19 cellular contexts compared by ENCODE assay signal in genomic region chr7:56110611-56111010, GRCh38. TPM values are rescaled to one million over a fixed set of nuclear protein-coding genes. Genes with fewer than 3 reads are reported as not detected.
DNase-seq lines count a peak whose midpoint lies in the region; ATAC-seq, FAIRE-seq and TF ChIP-seq lines count a peak whose summit lies in the region.
"Had no signal": no experiment of that assay in that cellular context is flagged by ENCODE, and none has a peak within 500 bp of the region (broad histone marks: within the 10 kb centered on the region; RNA-seq: fewer than 3 reads in every experiment).

No MANE protein-coding gene starts in this region.

- peaks cover 12% of the 10 kb centered on the region for H3K9me3 ChIP-seq in K562 (replicated peaks; ENCODE audit: control insufficient read depth, insufficient read depth, low read depth, low read length)
- H3K9me3 ChIP-seq: SJCRH30 had no signal

- TF ChIP-seq CTCF in K562 (IDR thresholded peaks at IDR 0.05 in 2 of 3, conservative IDR thresholded peaks at IDR 0.05 in 1 of 3; ENCODE audit: insufficient read depth in 2 of 3, low read depth in 1 of 3, low read length in 3 of 3) = no peak

- peaks cover 1 to 8% of the 10 kb centered on the region in 2 donors for H3K9me3 Mint-ChIP-seq in activated T-cell treated with anti-CD3 and anti-CD28 coated beads, Interleukin-2, amount 50 U/mL, for 72 hours
- H3K9me3 Mint-ChIP-seq in activated T-helper 2 cell treated with anti-CD3 and anti-CD28 coated beads, Interferon-gamma antibody, Interleukin-2, Interleukin-4, amounts not matched to agents 10 μg/mL and 5 μg/mL and 100 μg/mL, durations not matched to agents 14 hours and 24 hours and 36 hours = peaks cover 16% of the 10 kb centered on the region
- H3K9me3 Mint-ChIP-seq: HFFc6 had no signal

- no peak overlapping the region for H3K4me2 ChIP-seq in K562 (ENCODE audit: insufficient read depth, low read length)

- FAIRE-seq in K562 (lab: Jason Lieb, UNC) (no peak), HTR-8/SVneo (lab: Jason Lieb, UNC) (no peak)

- no peak overlapping the region for H3K9ac ChIP-seq in K562 (ENCODE audit: insufficient read depth in 1 of 2, low read depth in 2 of 2, low read length in 2 of 2)

- 11% methylated on average over 1 of the region's 1 CpG for WGBS in K562 (ENCODE audit: insufficient coverage, low coverage, missing lambda C conversion rate)

- no peak for TF ChIP-seq RAD21 in K562 (CRISPR knock-in tag; conservative IDR thresholded peaks at IDR 0.05 in 1 of 2, IDR thresholded peaks at IDR 0.05 in 1 of 2)

- POLR2A ChIA-PET in K562 (lab: Yijun Ruan, JAX) = no interaction called here

- DNase-seq in DMS153 (lab: John Stamatoyannopoulos, UW) (peak; percentile 7), DMS153 treated with DMSO at 0.1 percent for 48 hours (lab: John Stamatoyannopoulos, UW; ENCODE audit: unreplicated experiment) (no peak), activated T-cell treated with anti-CD3 and anti-CD28 coated beads for 4 hours (no peak), NCI-H510A (lab: John Stamatoyannopoulos, UW) (peak; percentile 69), K562 (ENCODE audit: extremely low read depth in 1 of 4, low spot score in 3 of 4) (peak in 1 of 4 experiments; percentile 23), HTR-8/SVneo (ENCODE audit: insufficient read length, low spot score) (no peak)
- peak; percentile 21 for DNase-seq in activated T-cell treated with anti-CD3 and anti-CD28 coated beads, Interleukin-2, amount 50 U/mL, for 72 hours
- no peak for DNase-seq in activated T-helper 2 cell treated with anti-CD3 and anti-CD28 coated beads, Interferon-gamma antibody, Interleukin-2, Interleukin-4, amounts not matched to agents 10 μg/mL and 5 μg/mL and 100 μg/mL, durations not matched to agents 14 hours and 24 hours and 36 hours (ENCODE audit: low spot score)
- DNase-seq: CD8-positive, alpha-beta T cell; HFFc6; NCI-H1092; NCI-H345; NCI-H82; SJCRH30 had no signal

- CTCF ChIA-PET in K562 (lab: Yijun Ruan, JAX; ENCODE audit: low intra/inter-chr PET ratio) = no interaction called here

- H3K9me1 ChIP-seq in K562 (ENCODE audit: control insufficient read depth, insufficient read depth, low read length) = no peaks in the 10 kb centered on the region

- no peaks in the 10 kb centered on the region for H3K27me3 ChIP-seq in K562 (ENCODE audit: control insufficient read depth in 2 of 2, insufficient read depth in 2 of 2, low read length in 2 of 2)
- H3K27me3 ChIP-seq: SJCRH30 had no signal

- H3K4me1 Mint-ChIP-seq in activated T-cell treated with anti-CD3 and anti-CD28 coated beads, Interleukin-2, amount 50 U/mL, for 72 hours (ENCODE audit: low read depth) = peaks cover 27% of the 10 kb centered on the region
- peaks cover 14% of the 10 kb centered on the region for H3K4me1 Mint-ChIP-seq in activated T-helper 2 cell treated with anti-CD3 and anti-CD28 coated beads, Interferon-gamma antibody, Interleukin-2, Interleukin-4, amounts not matched to agents 10 μg/mL and 5 μg/mL and 100 μg/mL, durations not matched to agents 14 hours and 24 hours and 36 hours (ENCODE audit: low read depth)

- H4K20me1 ChIP-seq in K562 (replicated peaks; ENCODE audit: control insufficient read depth, insufficient read depth, low read length) = no peaks in the 10 kb centered on the region

- H3K36me3 ChIP-seq in K562 (ENCODE audit: control insufficient read depth, insufficient read depth, low read length) = peaks cover 3% of the 10 kb centered on the region; the same call in 1 of the 3 replicates
- H3K36me3 ChIP-seq: SJCRH30 had no signal

- H3K79me2 ChIP-seq in K562 (ENCODE audit: control insufficient read depth, insufficient read depth, low read length) = peaks cover 8% of the 10 kb centered on the region

- H3K4me1 ChIP-seq in K562 (replicated peaks in 1 of 2; ENCODE audit: control insufficient read depth in 2 of 2, insufficient read depth in 2 of 2, low read length in 2 of 2) = peaks cover 0 to 6% of the 10 kb centered on the region in 2 experiments; a peak in 3 of 5 replicates
- H3K4me1 ChIP-seq: SJCRH30 had no signal

- peak overlapping the region; percentile 62 for H2AFZ ChIP-seq in K562 (ENCODE audit: low read depth, low read length)

- no peak for TF ChIP-seq POLR2A in K562 (conservative IDR thresholded peaks at IDR 0.05)

- H3K27ac Mint-ChIP-seq in activated T-cell treated with anti-CD3 and anti-CD28 coated beads, Interleukin-2, amount 50 U/mL, for 72 hours = no peak overlapping the region
- no peak overlapping the region for H3K27ac Mint-ChIP-seq in activated T-helper 2 cell treated with anti-CD3 and anti-CD28 coated beads, Interferon-gamma antibody, Interleukin-2, Interleukin-4, amounts not matched to agents 10 μg/mL and 5 μg/mL and 100 μg/mL, durations not matched to agents 14 hours and 24 hours and 36 hours
- H3K27ac Mint-ChIP-seq: CD8-positive, alpha-beta T cell; HFFc6 had no signal

- no peak for TF ChIP-seq EP300 in K562 (IDR thresholded peaks at IDR 0.05; ENCODE audit: low read length)

- BruUV-seq in K562 (replicated peaks; lab: Mats Ljungman, UMichigan) = no TSS peak

- H3K27ac ChIP-seq in K562 (ENCODE audit: extremely low read depth, low read depth, low read length) = no peak overlapping the region
- H3K27ac ChIP-seq: 22Rv1, SJCRH30 had no signal

- H3K4me3 Mint-ChIP-seq in activated T-cell treated with anti-CD3 and anti-CD28 coated beads, Interleukin-2, amount 50 U/mL, for 72 hours = no peak overlapping the region
- no peak overlapping the region for H3K4me3 Mint-ChIP-seq in activated T-helper 2 cell treated with anti-CD3 and anti-CD28 coated beads, Interferon-gamma antibody, Interleukin-2, Interleukin-4, amounts not matched to agents 10 μg/mL and 5 μg/mL and 100 μg/mL, durations not matched to agents 14 hours and 24 hours and 36 hours (ENCODE audit: low read depth)
- H3K4me3 Mint-ChIP-seq: CD8-positive, alpha-beta T cell; HFFc6 had no signal

- ATAC-seq in activated T-cell treated with anti-CD3 and anti-CD28 coated beads, Interleukin-2, amount 50 U/mL, for 72 hours (replicated peaks in 1 of 2) = peak; percentile 30 to 35
- ATAC-seq in K562 = no peak
- ATAC-seq: CD8-positive, alpha-beta T cell had no signal

- peaks cover 15 to 17% of the 10 kb centered on the region in 2 donors for H3K36me3 Mint-ChIP-seq in activated T-cell treated with anti-CD3 and anti-CD28 coated beads, Interleukin-2, amount 50 U/mL, for 72 hours (ENCODE audit: insufficient read depth in 2 of 2)
- peaks cover 19% of the 10 kb centered on the region for H3K36me3 Mint-ChIP-seq in activated T-helper 2 cell treated with anti-CD3 and anti-CD28 coated beads, Interferon-gamma antibody, Interleukin-2, Interleukin-4, amounts not matched to agents 10 μg/mL and 5 μg/mL and 100 μg/mL, durations not matched to agents 14 hours and 24 hours and 36 hours (ENCODE audit: low read depth)

- in situ Hi-C loops in K562 (cut with MboI) = no loop called here

- intact Hi-C loops in K562 (cut with micrococcal nuclease) = no loop called here
- intact Hi-C loops in activated T-helper 2 cell treated with anti-CD3 and anti-CD28 coated beads, Interferon-gamma antibody, Interleukin-2, Interleukin-4, amounts not matched to agents 10 μg/mL and 5 μg/mL and 100 μg/mL, durations not matched to agents 14 hours and 24 hours and 36 hours (cut with micrococcal nuclease) = no loop called here

- no peak overlapping the region for H3K4me3 ChIP-seq in K562
- H3K4me3 ChIP-seq: SJCRH30 had no signal

- H3K27me3 Mint-ChIP-seq in activated T-cell treated with anti-CD3 and anti-CD28 coated beads, Interleukin-2, amount 50 U/mL, for 72 hours (ENCODE audit: low read depth) = no peaks in the 10 kb centered on the region
- H3K27me3 Mint-ChIP-seq in activated T-helper 2 cell treated with anti-CD3 and anti-CD28 coated beads, Interferon-gamma antibody, Interleukin-2, Interleukin-4, amounts not matched to agents 10 μg/mL and 5 μg/mL and 100 μg/mL, durations not matched to agents 14 hours and 24 hours and 36 hours (ENCODE audit: low read depth) = no peaks in the 10 kb centered on the region

RNA-seq across cellular contexts. Expression of gene CHCHD2, which starts 4.3 kb away (rescaled TPM):
- 100 to 1,000 TPM; 437 to 452 TPM for total RNA-seq in activated T-cell treated with anti-CD3 and anti-CD28 coated beads, Interleukin-2, amount 50 U/mL, for 72 hours
- total RNA-seq in K562 (2011; cell fraction: chromatin; rRNA removed; ENCODE audit: low replicate concordance) = 58.0 and 66.6 TPM in 2 replicates
- total RNA-seq in K562 (2011; cell fraction: nucleolus; rRNA removed) = 171 and 173 TPM in 2 replicates
- 125 and 154 TPM in 2 replicates for total RNA-seq in K562 (2011; cell fraction: nucleoplasm; rRNA removed)
- total RNA-seq in K562 (2014; rRNA removed) (866 and 1,072 TPM in 2 replicates), K562 (2014; rRNA removed; fragmentation: Illumina TruSeq; extraction: Trizol) (572 and 585 TPM in 2 replicates), K562 (2015; rRNA removed; fragmentation: Illumina TruSeq; extraction: Trizol) (648 and 717 TPM in 2 replicates), K562 (2021) (944 and 976 TPM in 2 replicates)
- polyA plus RNA-seq in K562 (2011; rRNA removed) (869 and 914 TPM in 2 replicates), K562 (2014; fragmentation: Illumina TruSeq; extraction: Trizol) (418 and 687 TPM in 2 replicates), K562 (2014; fragmentation: Nextera tagmentation; extraction: Ambion mirVana) (100 to 1,000 TPM; 145 to 350 TPM), K562 (2014; rRNA removed) (1,035 and 1,044 TPM in 2 replicates)
- polyA plus RNA-seq in K562 (2011; cell fraction: cytosol; rRNA removed) = 987 and 1,673 TPM in 2 replicates
- 280 and 314 TPM in 2 replicates for polyA plus RNA-seq in K562 (2011; cell fraction: nucleus; rRNA removed)
- 801 and 1,215 TPM in 2 replicates for polyA plus RNA-seq in K562 (2012)
- polyA minus RNA-seq in K562 (2011; rRNA and poly(A)+ RNA removed) = 194 and 225 TPM in 2 replicates
- 302 and 416 TPM in 2 replicates for polyA minus RNA-seq in K562 (2011; cell fraction: cytosol; rRNA and poly(A)+ RNA removed)
- polyA minus RNA-seq in K562 (2011; cell fraction: nucleus; rRNA and poly(A)+ RNA removed) = 66.8 and 109 TPM in 2 replicates
- 660 TPM in 2 replicates for total RNA-seq in activated T-helper 2 cell treated with anti-CD3 and anti-CD28 coated beads, Interferon-gamma antibody, Interleukin-2, Interleukin-4, amounts not matched to agents 10 μg/mL and 5 μg/mL and 100 μg/mL, durations not matched to agents 14 hours and 24 hours and 36 hours

RNA-seq across cellular contexts. Expression of gene NUPR2, which starts 5.6 kb away (rescaled TPM):
- total RNA-seq in activated T-cell treated with anti-CD3 and anti-CD28 coated beads, Interleukin-2, amount 50 U/mL, for 72 hours = under 1 TPM in 1 of 2 donors, not detected in 1; 0.58 TPM
- total RNA-seq in K562 (2011; cell fraction: chromatin; rRNA removed; ENCODE audit: low replicate concordance) = not detected in 2 replicates
- total RNA-seq in K562 (2011; cell fraction: nucleolus; rRNA removed) = not detected in 2 replicates
- not detected in 2 replicates for total RNA-seq in K562 (2011; cell fraction: nucleoplasm; rRNA removed)
- total RNA-seq in K562 (2014; rRNA removed) = not detected in 2 replicates
- not detected in 2 replicates for total RNA-seq in K562 (2014; rRNA removed; fragmentation: Illumina TruSeq; extraction: Trizol)
- not detected in 2 replicates for total RNA-seq in K562 (2015; rRNA removed; fragmentation: Illumina TruSeq; extraction: Trizol)
- not detected in 2 replicates for total RNA-seq in K562 (2021)
- polyA plus RNA-seq in K562 (2011; rRNA removed) = not detected in 2 replicates
- not detected in 2 replicates for polyA plus RNA-seq in K562 (2011; cell fraction: cytosol; rRNA removed)
- not detected in 2 replicates for polyA plus RNA-seq in K562 (2011; cell fraction: nucleus; rRNA removed)
- not detected in 2 replicates for polyA plus RNA-seq in K562 (2012)
- polyA plus RNA-seq in K562 (2014; fragmentation: Illumina TruSeq; extraction: Trizol) = not detected in 2 replicates
- not detected for polyA plus RNA-seq in K562 (2014; fragmentation: Nextera tagmentation; extraction: Ambion mirVana)
- polyA plus RNA-seq in K562 (2014; rRNA removed) = not detected in 2 replicates
- not detected in 2 replicates for polyA minus RNA-seq in K562 (2011; rRNA and poly(A)+ RNA removed)
- polyA minus RNA-seq in K562 (2011; cell fraction: cytosol; rRNA and poly(A)+ RNA removed) = not detected in 2 replicates
- not detected in 2 replicates for polyA minus RNA-seq in K562 (2011; cell fraction: nucleus; rRNA and poly(A)+ RNA removed)
- total RNA-seq in activated T-helper 2 cell treated with anti-CD3 and anti-CD28 coated beads, Interferon-gamma antibody, Interleukin-2, Interleukin-4, amounts not matched to agents 10 μg/mL and 5 μg/mL and 100 μg/mL, durations not matched to agents 14 hours and 24 hours and 36 hours = not detected in 2 replicates
- total RNA-seq: CD8-positive, alpha-beta T cell; H4; HFFc6; HT1080; RPMI7951; SJCRH30 had no signal
- polyA plus RNA-seq: BJ had no signal

RNA-seq across cellular contexts. Expression of gene PHKG1, which starts 17.9 kb away (rescaled TPM):
- total RNA-seq in activated T-cell treated with anti-CD3 and anti-CD28 coated beads, Interleukin-2, amount 50 U/mL, for 72 hours = 1 to 10 TPM; 1.3 to 2.6 TPM
- total RNA-seq in K562 (2011; cell fraction: chromatin; rRNA removed; ENCODE audit: low replicate concordance) = 5.2 and 12.2 TPM in 2 replicates
- total RNA-seq in K562 (2011; cell fraction: nucleolus; rRNA removed) = 5.0 and 5.3 TPM in 2 replicates
- 5.3 and 5.5 TPM in 2 replicates for total RNA-seq in K562 (2011; cell fraction: nucleoplasm; rRNA removed)
- 0.73 and 0.82 TPM in 2 replicates for total RNA-seq in K562 (2014; rRNA removed)
- total RNA-seq in K562 (2014; rRNA removed; fragmentation: Illumina TruSeq; extraction: Trizol) = 0.13 and 0.47 TPM in 2 replicates
- 0.53 and 0.83 TPM in 2 replicates for total RNA-seq in K562 (2015; rRNA removed; fragmentation: Illumina TruSeq; extraction: Trizol)
- total RNA-seq in K562 (2021) = 0.29 and 0.40 TPM in 2 replicates
- 0.78 and 1.9 TPM in 2 replicates for polyA plus RNA-seq in K562 (2011; rRNA removed)
- 0.28 and 0.40 TPM in 2 replicates for polyA plus RNA-seq in K562 (2011; cell fraction: cytosol; rRNA removed)
- polyA plus RNA-seq in K562 (2011; cell fraction: nucleus; rRNA removed) = 2.6 and 4.9 TPM in 2 replicates
- polyA plus RNA-seq in K562 (2012) = 0.70 and 1.3 TPM in 2 replicates
- polyA plus RNA-seq in K562 (2014; fragmentation: Illumina TruSeq; extraction: Trizol) = 0.46 and 0.69 TPM in 2 replicates
- polyA plus RNA-seq in K562 (2014; fragmentation: Nextera tagmentation; extraction: Ambion mirVana) = under 1 TPM; 0.10 to 0.11 TPM
- 0.27 and 0.45 TPM in 2 replicates for polyA plus RNA-seq in K562 (2014; rRNA removed)
- polyA minus RNA-seq in K562 (2011; rRNA and poly(A)+ RNA removed) = 0.98 and 1.3 TPM in 2 replicates
- not detected in 2 replicates for polyA minus RNA-seq in K562 (2011; cell fraction: cytosol; rRNA and poly(A)+ RNA removed)
- polyA minus RNA-seq in K562 (2011; cell fraction: nucleus; rRNA and poly(A)+ RNA removed) = 1.8 and 2.1 TPM in 2 replicates
- total RNA-seq in activated T-helper 2 cell treated with anti-CD3 and anti-CD28 coated beads, Interferon-gamma antibody, Interleukin-2, Interleukin-4, amounts not matched to agents 10 μg/mL and 5 μg/mL and 100 μg/mL, durations not matched to agents 14 hours and 24 hours and 36 hours = 2.5 and 3.6 TPM in 2 replicates

RNA-seq across cellular contexts. Expression of gene SUMF2, which starts 46.5 kb away (rescaled TPM):
- total RNA-seq in activated T-cell treated with anti-CD3 and anti-CD28 coated beads, Interleukin-2, amount 50 U/mL, for 72 hours = 100 to 1,000 TPM; 125 to 141 TPM
- total RNA-seq in K562 (2011; cell fraction: chromatin; rRNA removed; ENCODE audit: low replicate concordance) = 271 and 347 TPM in 2 replicates
- 246 and 285 TPM in 2 replicates for total RNA-seq in K562 (2011; cell fraction: nucleolus; rRNA removed)
- 271 and 311 TPM in 2 replicates for total RNA-seq in K562 (2011; cell fraction: nucleoplasm; rRNA removed)
- total RNA-seq in K562 (2014; rRNA removed) (65.3 and 72.0 TPM in 2 replicates), K562 (2014; rRNA removed; fragmentation: Illumina TruSeq; extraction: Trizol) (67.7 and 74.7 TPM in 2 replicates), K562 (2015; rRNA removed; fragmentation: Illumina TruSeq; extraction: Trizol) (62.1 and 63.0 TPM in 2 replicates), K562 (2021) (90.0 and 96.9 TPM in 2 replicates)
- polyA plus RNA-seq in K562 (2011; rRNA removed) (92.5 and 101 TPM in 2 replicates), K562 (2014; fragmentation: Illumina TruSeq; extraction: Trizol) (108 and 113 TPM in 2 replicates), K562 (2014; fragmentation: Nextera tagmentation; extraction: Ambion mirVana) (10 to 100 TPM; 39.0 to 60.3 TPM), K562 (2014; rRNA removed) (73.8 and 86.3 TPM in 2 replicates)
- polyA plus RNA-seq in K562 (2011; cell fraction: cytosol; rRNA removed) = 82.4 and 87.7 TPM in 2 replicates
- polyA plus RNA-seq in K562 (2011; cell fraction: nucleus; rRNA removed) = 249 and 266 TPM in 2 replicates
- 89.2 and 130 TPM in 2 replicates for polyA plus RNA-seq in K562 (2012)
- polyA minus RNA-seq in K562 (2011; rRNA and poly(A)+ RNA removed) = 67.1 and 69.3 TPM in 2 replicates
- polyA minus RNA-seq in K562 (2011; cell fraction: cytosol; rRNA and poly(A)+ RNA removed) = 46.0 and 54.4 TPM in 2 replicates
- 52.2 and 77.6 TPM in 2 replicates for polyA minus RNA-seq in K562 (2011; cell fraction: nucleus; rRNA and poly(A)+ RNA removed)
- 153 and 158 TPM in 2 replicates for total RNA-seq in activated T-helper 2 cell treated with anti-CD3 and anti-CD28 coated beads, Interferon-gamma antibody, Interleukin-2, Interleukin-4, amounts not matched to agents 10 μg/mL and 5 μg/mL and 100 μg/mL, durations not matched to agents 14 hours and 24 hours and 36 hours

RNA-seq across cellular contexts. Expression of gene CCT6A, which starts 59.0 kb away (rescaled TPM):
- 100 to 1,000 TPM; 122 to 131 TPM for total RNA-seq in activated T-cell treated with anti-CD3 and anti-CD28 coated beads, Interleukin-2, amount 50 U/mL, for 72 hours
- 141 and 298 TPM in 2 replicates for total RNA-seq in K562 (2011; cell fraction: chromatin; rRNA removed; ENCODE audit: low replicate concordance)
- 83.9 and 89.7 TPM in 2 replicates for total RNA-seq in K562 (2011; cell fraction: nucleolus; rRNA removed)
- total RNA-seq in K562 (2011; cell fraction: nucleoplasm; rRNA removed) = 151 and 179 TPM in 2 replicates
- total RNA-seq in K562 (2014; rRNA removed) = 387 and 445 TPM in 2 replicates
- 541 and 575 TPM in 2 replicates for total RNA-seq in K562 (2014; rRNA removed; fragmentation: Illumina TruSeq; extraction: Trizol)
- 437 and 481 TPM in 2 replicates for total RNA-seq in K562 (2015; rRNA removed; fragmentation: Illumina TruSeq; extraction: Trizol)
- 302 and 312 TPM in 2 replicates for total RNA-seq in K562 (2021)
- polyA plus RNA-seq in K562 (2011; rRNA removed) = 586 and 708 TPM in 2 replicates
- 195 and 223 TPM in 2 replicates for polyA plus RNA-seq in K562 (2011; cell fraction: cytosol; rRNA removed)
- 185 and 288 TPM in 2 replicates for polyA plus RNA-seq in K562 (2011; cell fraction: nucleus; rRNA removed)
- polyA plus RNA-seq in K562 (2012) = 213 and 332 TPM in 2 replicates
- 353 and 373 TPM in 2 replicates for polyA plus RNA-seq in K562 (2014; fragmentation: Illumina TruSeq; extraction: Trizol)
- 100 to 1,000 TPM; 244 to 314 TPM for polyA plus RNA-seq in K562 (2014; fragmentation: Nextera tagmentation; extraction: Ambion mirVana)
- polyA plus RNA-seq in K562 (2014; rRNA removed) = 404 and 419 TPM in 2 replicates
- polyA minus RNA-seq in K562 (2011; rRNA and poly(A)+ RNA removed) = 690 and 857 TPM in 2 replicates
- 138 and 195 TPM in 2 replicates for polyA minus RNA-seq in K562 (2011; cell fraction: cytosol; rRNA and poly(A)+ RNA removed)
- 70.1 and 141 TPM in 2 replicates for polyA minus RNA-seq in K562 (2011; cell fraction: nucleus; rRNA and poly(A)+ RNA removed)
- total RNA-seq in activated T-helper 2 cell treated with anti-CD3 and anti-CD28 coated beads, Interferon-gamma antibody, Interleukin-2, Interleukin-4, amounts not matched to agents 10 μg/mL and 5 μg/mL and 100 μg/mL, durations not matched to agents 14 hours and 24 hours and 36 hours = 259 and 263 TPM in 2 replicates

Comparison
In these comparisons a context has a peak if more than half of its experiments do, and no peak if none do; other contexts are left out.
1. DNase-seq: peak in DMS153 (single experiment), activated T-cell treated with anti-CD3 and anti-CD28 coated beads, Interleukin-2, amount 50 U/mL, for 72 hours (2 of 2) and NCI-H510A (single experiment); none in DMS153 treated with DMSO at 0.1 percent for 48 hours (single experiment), activated T-cell treated with anti-CD3 and anti-CD28 coated beads for 4 hours (single experiment), activated T-helper 2 cell treated with anti-CD3 and anti-CD28 coated beads, Interferon-gamma antibody, Interleukin-2, Interleukin-4, amounts not matched to agents 10 μg/mL and 5 μg/mL and 100 μg/mL, durations not matched to agents 14 hours and 24 hours and 36 hours (single experiment) and HTR-8/SVneo (single experiment).